11 cellular contexts compared by ENCODE assay signal in the genomic region with DNA sequence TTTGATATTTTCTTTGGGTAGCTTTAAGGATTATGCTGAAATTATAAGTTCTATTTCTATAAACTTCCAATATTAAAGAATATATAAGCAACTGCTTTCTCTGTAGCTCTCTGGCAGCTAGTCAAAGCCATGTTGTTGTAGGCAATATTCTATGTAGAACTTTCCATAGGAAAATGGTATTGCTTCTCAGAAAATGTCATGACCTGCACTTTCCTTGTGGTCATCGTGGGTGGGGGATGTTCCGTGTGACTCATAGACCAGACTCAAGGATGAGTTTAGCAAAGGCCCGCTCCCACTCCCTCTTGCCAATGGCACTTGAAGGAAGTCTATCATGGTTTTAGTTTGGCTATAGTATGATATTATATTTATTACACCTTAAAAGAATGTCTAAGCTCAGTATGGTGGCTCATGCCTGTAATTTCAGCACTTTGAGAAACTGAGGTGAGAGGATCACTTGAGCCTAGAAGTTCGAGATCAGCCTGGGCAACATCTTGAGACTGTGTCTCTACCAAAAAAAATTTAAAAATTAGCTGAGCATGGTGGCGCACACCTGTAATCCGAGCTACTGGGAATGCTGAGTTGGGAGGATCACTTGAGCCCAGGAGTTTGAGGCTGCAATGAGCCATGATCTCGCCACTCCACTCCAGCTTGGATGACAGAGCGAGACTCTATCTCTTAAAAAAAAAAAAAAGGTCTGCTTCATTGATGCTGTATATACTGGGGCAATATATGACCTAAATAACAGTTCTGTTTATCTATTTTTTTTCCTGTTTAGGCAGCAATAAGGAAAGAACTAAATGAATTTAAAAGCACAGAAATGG. TPM values are rescaled to one million over a fixed set of nuclear protein-coding genes. Genes with fewer than 3 reads are reported as not detected.
A peak's percentile ranks its signal among the peaks of the same experiment; 100 is the strongest.
DNase-seq lines count a peak whose midpoint lies in the region; ATAC-seq, FAIRE-seq and TF ChIP-seq lines count a peak whose summit lies in the region.
"Had no signal": no experiment of that assay in that cellular context is flagged by ENCODE, and none has a peak within 500 bp of the region (broad histone marks: within the 10 kb centered on the region; RNA-seq: fewer than 3 reads in every experiment).

No MANE protein-coding gene starts in this region.

- peaks cover 31% of the 10 kb centered on the region for H3K36me3 ChIP-seq in lower lobe of right lung

- no peak overlapping the region for H3K4me3 ChIP-seq in right cardiac atrium (ENCODE audit: low read length)
- H3K4me3 ChIP-seq in lower lobe of right lung = no peak overlapping the region

- ATAC-seq in right cardiac atrium = peak in 1 of 2 donors; percentile 84
- no peak for ATAC-seq in left ventricle myocardium superior
- ATAC-seq in activated T-cell treated with anti-CD3 and anti-CD28 coated beads, Interleukin-2, amount 50 U/mL, for 72 hours (replicated peaks in 1 of 2) = peak; percentile 88 to 90
- peak; percentile 61 to 62 for ATAC-seq in lower lobe of right lung
- ATAC-seq in GM19328 (IDR thresholded peaks at IDR 0.05; ENCODE audit: unreplicated experiment) = no peak
- ATAC-seq in HG03095 (IDR thresholded peaks at IDR 0.05; ENCODE audit: unreplicated experiment) = no peak

- no peak for FAIRE-seq in urothelium cell line (lab: Jason Lieb, UNC)

- no peaks in the 10 kb centered on the region for H3K27me3 Mint-ChIP-seq in activated T-cell treated with anti-CD3 and anti-CD28 coated beads, Interleukin-2, amount 50 U/mL, for 72 hours (ENCODE audit: low read depth)
- no peaks in the 10 kb centered on the region for H3K27me3 Mint-ChIP-seq in immature natural killer cell (ENCODE audit: low read depth in 3 of 3)

- no peak for TF ChIP-seq CTCF in lower lobe of right lung (IDR thresholded peaks at IDR 0.05)

- no peaks in the 10 kb centered on the region for H3K27me3 ChIP-seq in right cardiac atrium (ENCODE audit: control insufficient read depth, insufficient read depth)
- no peaks in the 10 kb centered on the region for H3K27me3 ChIP-seq in lower lobe of right lung (ENCODE audit: low read depth)

- H3K4me1 ChIP-seq in right cardiac atrium (ENCODE audit: control insufficient read depth, insufficient read depth, low read length) (peaks cover 2% of the 10 kb centered on the region), lower lobe of right lung (no peaks in the 10 kb centered on the region)
- H3K4me1 ChIP-seq: parathyroid adenoma had no signal

- H3K36me3 Mint-ChIP-seq in activated T-cell treated with anti-CD3 and anti-CD28 coated beads, Interleukin-2, amount 50 U/mL, for 72 hours (ENCODE audit: insufficient read depth in 2 of 2) = peaks cover 0 to 8% of the 10 kb centered on the region in 2 donors
- peaks cover 10 to 18% (median 12%) of the 10 kb centered on the region in 3 donors for H3K36me3 Mint-ChIP-seq in immature natural killer cell

- 88% methylated on average over 8 of the region's 8 CpGs for WGBS in right cardiac atrium

- H3K4me1 Mint-ChIP-seq in activated T-cell treated with anti-CD3 and anti-CD28 coated beads, Interleukin-2, amount 50 U/mL, for 72 hours (ENCODE audit: low read depth) = peaks cover 50% of the 10 kb centered on the region
- H3K4me1 Mint-ChIP-seq in immature natural killer cell = peaks cover 2 to 7% of the 10 kb centered on the region in 2 donors

- no peaks in the 10 kb centered on the region for H3K9me3 ChIP-seq in right cardiac atrium (ENCODE audit: control insufficient read depth, low read length)
- no peaks in the 10 kb centered on the region for H3K9me3 ChIP-seq in lower lobe of right lung

- H3K4me3 Mint-ChIP-seq in activated T-cell treated with anti-CD3 and anti-CD28 coated beads, Interleukin-2, amount 50 U/mL, for 72 hours = peak overlapping the region; percentile 56 to 67
- no peak overlapping the region for H3K4me3 Mint-ChIP-seq in immature natural killer cell

- peak in 2 of 3 donors; percentile 42 to 55 for DNase-seq in right cardiac atrium
- DNase-seq in left ventricle myocardium superior = no peak
- DNase-seq in activated T-cell treated with anti-CD3 and anti-CD28 coated beads, Interleukin-2, amount 50 U/mL, for 72 hours = peak; percentile 80 to 83
- peak; percentile 59 for DNase-seq in lower lobe of right lung
- peak; percentile 33 for DNase-seq in urothelium cell line (ENCODE audit: low spot score)
- DNase-seq in immature natural killer cell = no peak
- DNase-seq: activated gamma-delta T cell had no signal

- peak overlapping the region; percentile 91 for H3K27ac Mint-ChIP-seq in activated T-cell treated with anti-CD3 and anti-CD28 coated beads, Interleukin-2, amount 50 U/mL, for 72 hours
- no peak overlapping the region for H3K27ac Mint-ChIP-seq in immature natural killer cell

- intact Hi-C loops in right cardiac atrium (cut with DNase I) (no loop called here), left ventricle myocardium superior (cut with micrococcal nuclease) (no loop called here), lower lobe of right lung (cut with DNase I) (no loop called here)

- H3K27ac ChIP-seq in right cardiac atrium (ENCODE audit: low read length) = no peak overlapping the region
- no peak overlapping the region for H3K27ac ChIP-seq in lower lobe of right lung
- H3K27ac ChIP-seq: C4-2B, parathyroid adenoma had no signal

- H3K9me3 Mint-ChIP-seq in activated T-cell treated with anti-CD3 and anti-CD28 coated beads, Interleukin-2, amount 50 U/mL, for 72 hours = no peaks in the 10 kb centered on the region
- H3K9me3 Mint-ChIP-seq in immature natural killer cell = no peaks in the 10 kb centered on the region

RNA-seq across cellular contexts. Expression of gene LTV1, which starts 36.6 kb away (rescaled TPM):
- total RNA-seq in right cardiac atrium (10 to 100 TPM; 12.5 to 15.9 (median 12.8) TPM), left ventricle myocardium superior (12.6 TPM), lower lobe of right lung (22.5 TPM)
- polyA plus RNA-seq in right cardiac atrium (16.0 TPM), immature natural killer cell (10 to 100 TPM in 2 of 3 donors, 1 to 10 TPM in 1; 8.1 to 23.0 (median 11.2) TPM)
- 10 to 100 TPM; 19.9 to 24.2 TPM for total RNA-seq in activated T-cell treated with anti-CD3 and anti-CD28 coated beads, Interleukin-2, amount 50 U/mL, for 72 hours

RNA-seq across cellular contexts. Expression of gene ZC2HC1B, which starts 57.8 kb away (rescaled TPM):
- total RNA-seq in right cardiac atrium (not detected), left ventricle myocardium superior (not detected), lower lobe of right lung (not detected)
- polyA plus RNA-seq in right cardiac atrium (not detected), immature natural killer cell (not detected)
- not detected for total RNA-seq in activated T-cell treated with anti-CD3 and anti-CD28 coated beads, Interleukin-2, amount 50 U/mL, for 72 hours

Comparison
In these comparisons a context has a peak if more than half of its experiments do, and no peak if none do; other contexts are left out.
1. DNase-seq: peak in right cardiac atrium (2 of 3), activated T-cell treated with anti-CD3 and anti-CD28 coated beads, Interleukin-2, amount 50 U/mL, for 72 hours (2 of 2), lower lobe of right lung (single experiment) and urothelium cell line (single experiment); none in left ventricle myocardium superior (single experiment) and immature natural killer cell (0 of 3).
2. ATAC-seq: peak in activated T-cell treated with anti-CD3 and anti-CD28 coated beads, Interleukin-2, amount 50 U/mL, for 72 hours (2 of 2) and lower lobe of right lung (2 of 2); none in left ventricle myocardium superior (single experiment), GM19328 (single experiment) and HG03095 (single experiment).
3. H3K4me3 Mint-ChIP-seq: peak in activated T-cell treated with anti-CD3 and anti-CD28 coated beads, Interleukin-2, amount 50 U/mL, for 72 hours (2 of 2); none in immature natural killer cell (0 of 5).